In the genomic region with DNA sequence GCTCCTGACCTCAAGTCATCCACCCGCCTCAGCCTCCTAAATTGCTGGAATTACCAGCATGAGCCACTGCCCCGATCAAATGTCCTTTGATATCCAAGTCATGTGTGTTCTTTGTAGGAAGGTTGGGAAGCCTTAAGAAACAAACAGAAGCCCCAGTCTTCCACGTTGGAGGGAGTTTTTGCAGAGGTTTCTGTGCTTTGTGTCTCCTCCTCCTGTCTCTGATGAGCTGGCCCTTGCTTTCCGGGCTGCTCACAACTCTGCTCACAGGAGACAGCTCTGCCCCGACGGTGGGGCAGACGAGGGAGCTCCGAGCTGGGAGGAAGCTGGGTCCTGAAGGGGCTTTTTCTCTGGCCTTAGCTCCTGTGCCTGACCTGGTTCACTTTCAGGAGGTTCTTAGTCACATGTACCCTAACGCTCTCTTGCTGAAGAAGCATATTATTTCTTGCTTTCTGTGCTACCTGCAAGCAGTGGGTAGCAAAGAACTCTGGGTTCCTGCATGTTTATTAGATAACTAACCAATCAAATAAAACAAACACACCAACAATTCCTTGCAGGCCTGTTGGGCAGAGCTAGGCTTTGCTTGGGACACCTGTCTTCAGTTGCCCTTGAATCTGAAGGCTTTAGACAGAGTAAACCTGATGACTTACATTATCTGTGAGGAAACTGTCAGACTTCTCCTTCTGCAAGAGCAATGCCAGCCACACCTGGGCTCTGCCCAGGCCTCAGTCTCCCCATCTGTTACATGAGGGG, we compare ENCODE assay signal across 24 cellular contexts. TPM values are rescaled to one million over a fixed set of nuclear protein-coding genes. Genes with fewer than 3 reads are reported as not detected.
DNase-seq lines count a peak whose midpoint lies in the region; ATAC-seq and TF ChIP-seq lines count a peak whose summit lies in the region.
"Had no signal": no experiment of that assay in that cellular context is flagged by ENCODE, and none has a peak within 500 bp of the region (broad histone marks: within the 10 kb centered on the region; RNA-seq: fewer than 3 reads in every experiment).

No MANE protein-coding gene starts in this region.

- H3K4me3 Mint-ChIP-seq in natural killer cell treated with Interleukin-12 subunit alpha and Interleukin-12 subunit beta and Interleukin-15 and Interleukin-18, amount 100 ng/mL, for 72 hours: no peak overlapping the region
- H3K4me3 Mint-ChIP-seq in natural killer cell (no peak overlapping the region), chondrocyte (ENCODE audit: unreplicated experiment) (no peak overlapping the region), mesothelial cell of epicardium (no peak overlapping the region)
- H3K4me3 Mint-ChIP-seq in activated CD4-positive, alpha-beta memory T cell treated with anti-CD3 and anti-CD28 coated beads for 36 hours: no peak overlapping the region
- H3K4me3 Mint-ChIP-seq: activated naive CD8-positive, alpha-beta T cell treated with anti-CD3 and anti-CD28 coated beads for 36 hours; central memory CD8-positive, alpha-beta T cell; T-helper 17 cell had no signal

- H3K79me2 ChIP-seq in mammary epithelial cell (ENCODE audit: insufficient read depth, low read length): no peaks in the 10 kb centered on the region

- no peaks in the 10 kb centered on the region for H3K36me3 ChIP-seq in mammary epithelial cell (ENCODE audit: insufficient read depth, low read length)
- H3K36me3 ChIP-seq: ascending aorta, BE2C, transverse colon had no signal

- dilution Hi-C loops in mammary epithelial cell (cut with HindIII; ENCODE audit: low sequenced_read_pairs): no loop called here

- no peak overlapping the region for H3K4me3 ChIP-seq in mammary epithelial cell (replicated peaks in 1 of 3; ENCODE audit: insufficient read depth in 1 of 3, low read depth in 2 of 3, low read length in 3 of 3)
- H3K4me3 ChIP-seq: ascending aorta, transverse colon had no signal

- no peak for TF ChIP-seq CTCF in natural killer cell (IDR thresholded peaks at IDR 0.05)
- TF ChIP-seq CTCF in chondrocyte (IDR thresholded peaks at IDR 0.05): no peak
- no peak for TF ChIP-seq CTCF in mesothelial cell of epicardium (IDR thresholded peaks at IDR 0.05; ENCODE audit: unreplicated experiment)
- no peak for TF ChIP-seq CTCF in mammary epithelial cell (conservative IDR thresholded peaks at IDR 0.05 in 1 of 2, IDR thresholded peaks at IDR 0.05 in 1 of 2; ENCODE audit: extremely low read depth in 1 of 2, insufficient read depth in 1 of 2, low read depth in 1 of 2, low read length in 2 of 2)

- no peak overlapping the region for H2AFZ ChIP-seq in mammary epithelial cell (ENCODE audit: low read depth, low read length)

- H3K4me2 ChIP-seq in mammary epithelial cell (ENCODE audit: insufficient read depth, low read depth, low read length): no peak overlapping the region

- no peak overlapping the region for H3K27ac ChIP-seq in mammary epithelial cell (ENCODE audit: insufficient read depth, low read depth, low read length)
- H3K27ac ChIP-seq: transverse colon had no signal

- H3K4me1 Mint-ChIP-seq in natural killer cell treated with Interleukin-12 subunit alpha and Interleukin-12 subunit beta and Interleukin-15 and Interleukin-18, amount 100 ng/mL, for 72 hours (ENCODE audit: low read depth in 2 of 2): no peaks in the 10 kb centered on the region
- H3K4me1 Mint-ChIP-seq in natural killer cell: peaks cover 0 to 8% of the 10 kb centered on the region in 2 donors
- H3K4me1 Mint-ChIP-seq in chondrocyte (ENCODE audit: low read depth): peaks cover 25% of the 10 kb centered on the region
- H3K4me1 Mint-ChIP-seq in mesothelial cell of epicardium: peaks cover 56% of the 10 kb centered on the region
- no peaks in the 10 kb centered on the region for H3K4me1 Mint-ChIP-seq in activated CD4-positive, alpha-beta memory T cell treated with anti-CD3 and anti-CD28 coated beads for 36 hours (ENCODE audit: low read depth)
- H3K4me1 Mint-ChIP-seq: activated naive CD8-positive, alpha-beta T cell treated with anti-CD3 and anti-CD28 coated beads for 36 hours; central memory CD8-positive, alpha-beta T cell had no signal

- H3K9me3 ChIP-seq in mammary epithelial cell (replicated peaks; ENCODE audit: insufficient read depth, low read length): no peaks in the 10 kb centered on the region
- H3K9me3 ChIP-seq: ascending aorta, BE2C, transverse colon had no signal

- no peak for ATAC-seq in natural killer cell treated with Interleukin-12 subunit alpha and Interleukin-12 subunit beta and Interleukin-15 and Interleukin-18, amount 100 ng/mL, for 72 hours
- ATAC-seq in natural killer cell (no peak), GM19467 (IDR thresholded peaks at IDR 0.05; ENCODE audit: unreplicated experiment) (no peak), GM18870 (IDR thresholded peaks at IDR 0.05; ENCODE audit: unreplicated experiment) (no peak)
- ATAC-seq: SK-N-SH treated with all-trans-retinoic acid at 6 μM for 48 hours, T-helper 17 cell had no signal

- peak; percentile 25 for DNase-seq in natural killer cell treated with Interleukin-12 subunit alpha and Interleukin-12 subunit beta and Interleukin-15 and Interleukin-18, amount 100 ng/mL, for 72 hours (ENCODE audit: low spot score)
- DNase-seq in natural killer cell (no peak), chondrocyte (ENCODE audit: low spot score) (peak; percentile 38), mesothelial cell of epicardium (ENCODE audit: low spot score in 2 of 2, unreplicated experiment in 2 of 2) (no peak), mammary epithelial cell (no peak)
- no peak for DNase-seq in activated CD4-positive, alpha-beta memory T cell treated with anti-CD3 and anti-CD28 coated beads for 36 hours
- DNase-seq: ACHN; activated effector memory CD4-positive, alpha-beta T cell treated with Interleukin-2 at 50 U/mL for 16 hours; activated naive CD8-positive, alpha-beta T cell treated with anti-CD3 and anti-CD28 coated beads for 36 hours; BE2C; H7; NCI-H2081; NCI-H226; NCI-H748 treated with DMSO at 0.1 percent for 48 hours; occipital lobe; stimulated activated CD4-positive, alpha-beta T cell treated with anti-CD3 and anti-CD28 coated beads, Interleukin-2, amount 100 ng/mL, for 48 hours; T-helper 17 cell; transverse colon had no signal

- CTCF ChIA-PET in activated CD4-positive, alpha-beta memory T cell treated with anti-CD3 and anti-CD28 coated beads for 36 hours (lab: Charles Lee): interaction anchor here (1.1 kb wide), 1 partner anchor 202 kb away, joined by 3 read pairs; no protein-coding TSS in a partner anchor
- CTCF ChIA-PET in mammary epithelial cell (lab: Charles Lee; ENCODE audit: low non-redundant PET): no interaction called here

- no peaks in the 10 kb centered on the region for H4K20me1 ChIP-seq in mammary epithelial cell (ENCODE audit: insufficient read depth, low read length)

- no peaks in the 10 kb centered on the region for H3K9me3 Mint-ChIP-seq in natural killer cell treated with Interleukin-12 subunit alpha and Interleukin-12 subunit beta and Interleukin-15 and Interleukin-18, amount 100 ng/mL, for 72 hours
- H3K9me3 Mint-ChIP-seq in natural killer cell (no peaks in the 10 kb centered on the region), chondrocyte (ENCODE audit: low read depth) (no peaks in the 10 kb centered on the region), mesothelial cell of epicardium (no peaks in the 10 kb centered on the region)
- no peaks in the 10 kb centered on the region for H3K9me3 Mint-ChIP-seq in activated CD4-positive, alpha-beta memory T cell treated with anti-CD3 and anti-CD28 coated beads for 36 hours
- H3K9me3 Mint-ChIP-seq: activated naive CD8-positive, alpha-beta T cell treated with anti-CD3 and anti-CD28 coated beads for 36 hours; central memory CD8-positive, alpha-beta T cell had no signal

- intact Hi-C loops in natural killer cell (cut with micrococcal nuclease): no loop called here
- intact Hi-C loops in activated CD4-positive, alpha-beta memory T cell treated with anti-CD3 and anti-CD28 coated beads for 36 hours (cut with micrococcal nuclease): no loop called here
- intact Hi-C loops in mammary epithelial cell (cut with micrococcal nuclease): no loop called here

- BruUV-seq in mammary epithelial cell (replicated peaks; lab: Mats Ljungman, UMichigan): no TSS peak

- POLR2A ChIA-PET in activated CD4-positive, alpha-beta memory T cell treated with anti-CD3 and anti-CD28 coated beads for 36 hours (lab: Charles Lee): no interaction called here

- no peaks in the 10 kb centered on the region for H3K27me3 Mint-ChIP-seq in natural killer cell treated with Interleukin-12 subunit alpha and Interleukin-12 subunit beta and Interleukin-15 and Interleukin-18, amount 100 ng/mL, for 72 hours
- H3K27me3 Mint-ChIP-seq in natural killer cell (ENCODE audit: low read depth in 2 of 2) (no peaks in the 10 kb centered on the region), chondrocyte (ENCODE audit: low read depth) (peaks cover 3% of the 10 kb centered on the region), mesothelial cell of epicardium (ENCODE audit: low read depth) (no peaks in the 10 kb centered on the region)
- peaks cover 3% of the 10 kb centered on the region for H3K27me3 Mint-ChIP-seq in activated CD4-positive, alpha-beta memory T cell treated with anti-CD3 and anti-CD28 coated beads for 36 hours
- H3K27me3 Mint-ChIP-seq: activated naive CD8-positive, alpha-beta T cell treated with anti-CD3 and anti-CD28 coated beads for 36 hours had no signal

- H3K36me3 Mint-ChIP-seq in natural killer cell treated with Interleukin-12 subunit alpha and Interleukin-12 subunit beta and Interleukin-15 and Interleukin-18, amount 100 ng/mL, for 72 hours: no peaks in the 10 kb centered on the region
- H3K36me3 Mint-ChIP-seq in natural killer cell (no peaks in the 10 kb centered on the region), chondrocyte (ENCODE audit: low read depth) (no peaks in the 10 kb centered on the region), mesothelial cell of epicardium (no peaks in the 10 kb centered on the region)
- no peaks in the 10 kb centered on the region for H3K36me3 Mint-ChIP-seq in activated CD4-positive, alpha-beta memory T cell treated with anti-CD3 and anti-CD28 coated beads for 36 hours
- H3K36me3 Mint-ChIP-seq: activated naive CD8-positive, alpha-beta T cell treated with anti-CD3 and anti-CD28 coated beads for 36 hours had no signal

- no peaks in the 10 kb centered on the region for H3K27me3 ChIP-seq in mammary epithelial cell (ENCODE audit: insufficient read depth, low read length)
- H3K27me3 ChIP-seq: ascending aorta, BE2C, transverse colon had no signal

- in situ Hi-C loops in mammary epithelial cell (cut with MboI; ENCODE audit: low sequenced_read_pairs in 2 of 2): no loop called here

- H3K9ac ChIP-seq in mammary epithelial cell (ENCODE audit: insufficient read depth, low read length): no peak overlapping the region

- 86% methylated on average over 8 of the region's 9 CpGs for WGBS in mammary epithelial cell (ENCODE audit: low coverage, missing lambda C conversion rate)

- H3K4me1 ChIP-seq in mammary epithelial cell (ENCODE audit: insufficient read depth, low read length): peaks cover 9% of the 10 kb centered on the region

- no peak overlapping the region for H3K27ac Mint-ChIP-seq in natural killer cell treated with Interleukin-12 subunit alpha and Interleukin-12 subunit beta and Interleukin-15 and Interleukin-18, amount 100 ng/mL, for 72 hours
- H3K27ac Mint-ChIP-seq in natural killer cell (no peak overlapping the region), chondrocyte (ENCODE audit: unreplicated experiment) (no peak overlapping the region), mesothelial cell of epicardium (peak overlapping the region; percentile 24)
- H3K27ac Mint-ChIP-seq in activated CD4-positive, alpha-beta memory T cell treated with anti-CD3 and anti-CD28 coated beads for 36 hours: no peak overlapping the region
- H3K27ac Mint-ChIP-seq: activated naive CD8-positive, alpha-beta T cell treated with anti-CD3 and anti-CD28 coated beads for 36 hours; T-helper 17 cell had no signal

RNA-seq across cellular contexts. Expression of a gene that starts 52.6 kb away (rescaled TPM):
- 1 to 10 TPM in 1 of 2 donors, under 1 TPM in 1; 0.33 to 1.1 TPM for total RNA-seq in natural killer cell treated with Interleukin-12 subunit alpha and Interleukin-12 subunit beta and Interleukin-15 and Interleukin-18, amount 100 ng/mL, for 72 hours
- total RNA-seq in natural killer cell (under 1 TPM; 0.07 to 0.38 (median 0.09) TPM), chondrocyte (5.2 to 29.0 TPM (median 6.6 TPM) in 3 replicates), mesothelial cell of epicardium (164 to 176 TPM (median 176 TPM) in 3 replicates), mammary epithelial cell (under 1 TPM; 0.09 to 0.83 TPM)
- under 1 TPM; 0.07 to 0.24 TPM for total RNA-seq in activated CD4-positive, alpha-beta memory T cell treated with anti-CD3 and anti-CD28 coated beads for 36 hours
- 0.11 TPM for polyA plus RNA-seq in mammary epithelial cell
- 2.7 TPM for polyA minus RNA-seq in mammary epithelial cell
- total RNA-seq: MCF 10A had no signal

Comparison
In these comparisons a context has a peak if more than half of its experiments do, and no peak if none do; other contexts are left out.
1. DNase-seq: peak in natural killer cell treated with Interleukin-12 subunit alpha and Interleukin-12 subunit beta and Interleukin-15 and Interleukin-18, amount 100 ng/mL, for 72 hours (single experiment) and chondrocyte (single experiment); none in natural killer cell (single experiment), mesothelial cell of epicardium (0 of 2), activated CD4-positive, alpha-beta memory T cell treated with anti-CD3 and anti-CD28 coated beads for 36 hours (single experiment) and mammary epithelial cell (single experiment).